ENCODE assay signal across 2 cellular contexts in the genomic region with DNA sequence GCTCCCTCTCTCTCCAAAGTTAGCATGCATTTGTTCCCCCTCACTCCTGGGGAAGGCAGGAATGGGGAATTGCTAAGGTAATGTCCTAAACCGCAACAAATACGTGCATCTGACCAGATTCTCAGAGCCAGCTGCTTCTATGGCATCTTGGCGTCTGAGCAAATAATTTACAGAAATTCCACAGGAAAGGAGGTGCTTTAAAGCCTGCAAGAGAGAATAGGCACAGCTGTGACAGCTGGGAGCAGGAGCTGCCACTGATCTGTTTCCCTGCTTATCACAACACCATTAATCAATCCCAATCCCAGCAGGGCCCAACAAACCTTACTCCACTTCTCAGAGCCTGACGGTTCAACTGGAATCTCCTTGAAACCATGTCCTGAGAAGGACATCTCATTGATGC.
TF ChIP-seq lines count a peak whose summit lies in the region.

No MANE protein-coding gene starts in this region.

TF ChIP-seq in A549, 52 proteins besides CTCF, POLR2A, EP300 and RAD21 (continued from another document):
- no peak for TF ChIP-seq ESRRA (IDR thresholded peaks at IDR 0.05; ENCODE audit: borderline replicate concordance, low read length)
- no peak for TF ChIP-seq MYC (IDR thresholded peaks at IDR 0.05; ENCODE audit: borderline replicate concordance, low read length)
- TF ChIP-seq, protein P1, sequence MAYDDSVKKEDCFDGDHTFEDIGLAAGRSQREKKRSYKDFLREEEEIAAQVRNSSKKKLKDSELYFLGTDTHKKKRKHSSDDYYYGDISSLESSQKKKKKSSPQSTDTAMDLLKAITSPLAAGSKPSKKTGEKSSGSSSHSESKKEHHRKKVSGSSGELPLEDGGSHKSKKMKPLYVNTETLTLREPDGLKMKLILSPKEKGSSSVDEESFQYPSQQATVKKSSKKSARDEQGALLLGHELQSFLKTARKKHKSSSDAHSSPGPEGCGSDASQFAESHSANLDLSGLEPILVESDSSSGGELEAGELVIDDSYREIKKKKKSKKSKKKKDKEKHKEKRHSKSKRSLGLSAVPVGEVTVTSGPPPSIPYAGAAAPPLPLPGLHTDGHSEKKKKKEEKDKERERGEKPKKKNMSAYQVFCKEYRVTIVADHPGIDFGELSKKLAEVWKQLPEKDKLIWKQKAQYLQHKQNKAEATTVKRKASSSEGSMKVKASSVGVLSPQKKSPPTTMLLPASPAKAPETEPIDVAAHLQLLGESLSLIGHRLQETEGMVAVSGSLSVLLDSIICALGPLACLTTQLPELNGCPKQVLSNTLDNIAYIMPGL (CRISPR knock-in tag; IDR thresholded peaks at IDR 0.05; ENCODE audit: borderline replicate concordance): no peak
- TF ChIP-seq, protein P2, sequence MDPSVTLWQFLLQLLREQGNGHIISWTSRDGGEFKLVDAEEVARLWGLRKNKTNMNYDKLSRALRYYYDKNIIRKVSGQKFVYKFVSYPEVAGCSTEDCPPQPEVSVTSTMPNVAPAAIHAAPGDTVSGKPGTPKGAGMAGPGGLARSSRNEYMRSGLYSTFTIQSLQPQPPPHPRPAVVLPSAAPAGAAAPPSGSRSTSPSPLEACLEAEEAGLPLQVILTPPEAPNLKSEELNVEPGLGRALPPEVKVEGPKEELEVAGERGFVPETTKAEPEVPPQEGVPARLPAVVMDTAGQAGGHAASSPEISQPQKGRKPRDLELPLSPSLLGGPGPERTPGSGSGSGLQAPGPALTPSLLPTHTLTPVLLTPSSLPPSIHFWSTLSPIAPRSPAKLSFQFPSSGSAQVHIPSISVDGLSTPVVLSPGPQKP (IDR thresholded peaks at IDR 0.05; ENCODE audit: low read depth, low read length): no peak
- no peak for TF ChIP-seq PHF8 (IDR thresholded peaks at IDR 0.05; ENCODE audit: borderline replicate concordance, low read depth)
- TF ChIP-seq HOXB13 (CRISPR knock-in tag; IDR thresholded peaks at IDR 0.05; ENCODE audit: low read depth): no peak
- no peak for TF ChIP-seq CHD4 (IDR thresholded peaks at IDR 0.05; ENCODE audit: borderline replicate concordance)
- TF ChIP-seq ZC3H11A (IDR thresholded peaks at IDR 0.05): no peak
- TF ChIP-seq POLR2AphosphoS2 (conservative IDR thresholded peaks at IDR 0.05; ENCODE audit: low read length): no peak
- TF ChIP-seq CHD2 (IDR thresholded peaks at IDR 0.05; ENCODE audit: low read length, partially characterized antibody): no peak
- no peak for TF ChIP-seq BHLHE40 (IDR thresholded peaks at IDR 0.05; ENCODE audit: low read depth, low read length)
- no peak for TF ChIP-seq FOXS1 (CRISPR knock-in tag; IDR thresholded peaks at IDR 0.05)

TF ChIP-seq in IMR-90, 13 proteins besides CTCF, POLR2A, EP300 and RAD21 (continued from another document):
- TF ChIP-seq, protein P2 (IDR thresholded peaks at IDR 0.05; ENCODE audit: borderline replicate concordance, low read depth, low read length): no peak
- TF ChIP-seq RCOR1 (IDR thresholded peaks at IDR 0.05; ENCODE audit: insufficient replicate concordance, low read length) (no peak), CEBPB (IDR thresholded peaks at IDR 0.05; ENCODE audit: low read depth, low read length) (no peak), MAFK (IDR thresholded peaks at IDR 0.05; ENCODE audit: low read depth, low read length) (no peak), CHD1 (IDR thresholded peaks at IDR 0.05; ENCODE audit: low read depth, low read length) (no peak), RFX5 (IDR thresholded peaks at IDR 0.05; ENCODE audit: low read depth, low read length) (no peak)
